ENCODE assay signal across 12 cellular contexts in genomic region chr10:79142522-79143309, GRCh38.
A peak's percentile ranks its signal among the peaks of the same experiment; 100 is the strongest.
DNase-seq lines count a peak whose midpoint lies in the region; ATAC-seq, FAIRE-seq and TF ChIP-seq lines count a peak whose summit lies in the region.
"Had no signal": no experiment of that assay in that cellular context is flagged by ENCODE, and none has a peak within 500 bp of the region (broad histone marks: within the 10 kb centered on the region; RNA-seq: fewer than 3 reads in every experiment).

No MANE protein-coding gene starts in this region.

- H3K9ac ChIP-seq in colonic mucosa (ENCODE audit: low read depth in 2 of 2, low read length in 2 of 2) = no peak overlapping the region

- peak overlapping the region in 2 of 4 donors; percentile 14 to 40 for H3K4me3 Mint-ChIP-seq in CD4-positive, CD25-positive, alpha-beta regulatory T cell
- H3K4me3 Mint-ChIP-seq in HFFc6 = no peak overlapping the region; the same call in 1 of the 2 replicates
- H3K4me3 Mint-ChIP-seq in activated CD4-positive, alpha-beta memory T cell treated with anti-CD3 and anti-CD28 coated beads, Interleukin-2, amount 10 ng/mL, durations not matched to agents 7 days and 5 days = no peak overlapping the region
- H3K4me3 Mint-ChIP-seq: activated T-helper 1 cell treated with anti-CD3 and anti-CD28 coated beads, Interleukin-12 subunit alpha, Interleukin-12 subunit beta, Interleukin-2, Interleukin-4 antibody, amounts not matched to agents 30 ng/mL and 10 ng/mL and 1 ng/mL, durations not matched to agents 14 hours and 24 hours and 36 hours; stimulated activated memory B cell treated with anti-CD40 and anti-IgM and Interleukin-4, amounts not matched to agents 10 μg/mL and 1 μg/mL and 100 μg/mL, for 72 hours had no signal

- CTCF ChIA-PET in activated CD4-positive, alpha-beta memory T cell treated with anti-CD3 and anti-CD28 coated beads, Interleukin-2, amount 10 ng/mL, durations not matched to agents 7 days and 5 days (lab: Charles Lee) = interaction anchor here (1.0 to 1.2 kb wide), 2 partner anchors 41 to 60 kb away, joined by 3 read pairs; no protein-coding TSS in a partner anchor

- peaks cover 11% of the 10 kb centered on the region for H4K20me1 ChIP-seq in osteoblast (ENCODE audit: insufficient read depth, low read length)

- H3K27me3 ChIP-seq in CD4-positive, CD25-positive, alpha-beta regulatory T cell (ENCODE audit: control insufficient read depth, insufficient read depth, low read length) = no peaks in the 10 kb centered on the region
- H3K27me3 ChIP-seq in colonic mucosa (no peaks in the 10 kb centered on the region), osteoblast (ENCODE audit: insufficient read depth, low read length) (no peaks in the 10 kb centered on the region), pancreas (no peaks in the 10 kb centered on the region)

- no peak overlapping the region for H3K4me3 ChIP-seq in CD4-positive, CD25-positive, alpha-beta regulatory T cell (ENCODE audit: low read depth, low read length)
- H3K4me3 ChIP-seq in colonic mucosa (no peak overlapping the region), osteoblast (ENCODE audit: insufficient read depth, low read length) (no peak overlapping the region), pancreas (no peak overlapping the region)

- TF ChIP-seq CTCF in HFFc6 (IDR thresholded peaks at IDR 0.05) (peak; percentile 40; the same call in 1 of the 2 replicates), colonic mucosa (IDR thresholded peaks at IDR 0.05) (no peak), osteoblast (IDR thresholded peaks at IDR 0.05; ENCODE audit: extremely low read depth, low read depth, low read length) (no peak), pancreas (IDR thresholded peaks at IDR 0.05) (no peak)

- peaks cover 26% of the 10 kb centered on the region for H3K36me3 Mint-ChIP-seq in CD4-positive, CD25-positive, alpha-beta regulatory T cell
- H3K36me3 Mint-ChIP-seq in HFFc6 (ENCODE audit: low read depth) = peaks cover 25% of the 10 kb centered on the region
- peaks cover 5% of the 10 kb centered on the region for H3K36me3 Mint-ChIP-seq in activated CD4-positive, alpha-beta memory T cell treated with anti-CD3 and anti-CD28 coated beads, Interleukin-2, amount 10 ng/mL, durations not matched to agents 7 days and 5 days (ENCODE audit: low read depth)

- no peaks in the 10 kb centered on the region for H3K9me3 ChIP-seq in CD4-positive, CD25-positive, alpha-beta regulatory T cell (ENCODE audit: control insufficient read depth in 2 of 2, low read length in 2 of 2)
- no peaks in the 10 kb centered on the region for H3K9me3 ChIP-seq in colonic mucosa
- no peaks in the 10 kb centered on the region for H3K9me3 ChIP-seq in osteoblast (ENCODE audit: low read depth, low read length)
- H3K9me3 ChIP-seq in pancreas = no peaks in the 10 kb centered on the region

- H2AFZ ChIP-seq in osteoblast (ENCODE audit: low read length) = no peak overlapping the region

- H3K4me1 ChIP-seq in CD4-positive, CD25-positive, alpha-beta regulatory T cell (ENCODE audit: control insufficient read depth, insufficient read depth, low read length, poor library complexity, severe bottlenecking) = peaks cover 46% of the 10 kb centered on the region
- H3K4me1 ChIP-seq in colonic mucosa (peaks cover 9% of the 10 kb centered on the region), osteoblast (ENCODE audit: insufficient read depth, low read length) (peaks cover 64% of the 10 kb centered on the region), pancreas (peaks cover 4 to 22% (median 13%) of the 10 kb centered on the region in 3 donors)

- H3K27ac Mint-ChIP-seq in CD4-positive, CD25-positive, alpha-beta regulatory T cell = peak overlapping the region; percentile 32 to 89 (median 71)
- H3K27ac Mint-ChIP-seq in HFFc6 = peak overlapping the region; percentile 99
- H3K27ac Mint-ChIP-seq in activated CD4-positive, alpha-beta memory T cell treated with anti-CD3 and anti-CD28 coated beads, Interleukin-2, amount 10 ng/mL, durations not matched to agents 7 days and 5 days = no peak overlapping the region
- H3K27ac Mint-ChIP-seq: activated T-helper 1 cell treated with anti-CD3 and anti-CD28 coated beads, Interleukin-12 subunit alpha, Interleukin-12 subunit beta, Interleukin-2, Interleukin-4 antibody, amounts not matched to agents 30 ng/mL and 10 ng/mL and 1 ng/mL, durations not matched to agents 14 hours and 24 hours and 36 hours; stimulated activated memory B cell treated with anti-CD40 and anti-IgM and Interleukin-4, amounts not matched to agents 10 μg/mL and 1 μg/mL and 100 μg/mL, for 72 hours had no signal

- no peak for DNase-seq in CD4-positive, CD25-positive, alpha-beta regulatory T cell
- DNase-seq in HFFc6 (no peak), colonic mucosa (no peak), osteoblast (ENCODE audit: insufficient read length, low spot score, missing footprints) (no peak), pancreas (no peak)
- DNase-seq in activated CD4-positive, alpha-beta memory T cell treated with anti-CD3 and anti-CD28 coated beads, Interleukin-2, amount 10 ng/mL, durations not matched to agents 7 days and 5 days = no peak
- DNase-seq: NCI-H1694, OCI-M1 had no signal

- H3K4me1 Mint-ChIP-seq in CD4-positive, CD25-positive, alpha-beta regulatory T cell = peaks cover 0 to 85% (median 37%) of the 10 kb centered on the region in 4 donors
- peaks cover 95% of the 10 kb centered on the region for H3K4me1 Mint-ChIP-seq in HFFc6 (ENCODE audit: low read depth)
- peaks cover 46% of the 10 kb centered on the region for H3K4me1 Mint-ChIP-seq in activated CD4-positive, alpha-beta memory T cell treated with anti-CD3 and anti-CD28 coated beads, Interleukin-2, amount 10 ng/mL, durations not matched to agents 7 days and 5 days

- peak overlapping the region; percentile 2 for H3K4me2 ChIP-seq in osteoblast (ENCODE audit: insufficient read depth, low read length)

- no peak overlapping the region for H3K27ac ChIP-seq in CD4-positive, CD25-positive, alpha-beta regulatory T cell (ENCODE audit: insufficient read depth, low read length, poor library complexity, severe bottlenecking)
- H3K27ac ChIP-seq in colonic mucosa (peak overlapping the region; percentile 12), osteoblast (ENCODE audit: low read depth, low read length) (peak overlapping the region; percentile 96), pancreas (no peak overlapping the region)

- POLR2A ChIA-PET in activated CD4-positive, alpha-beta memory T cell treated with anti-CD3 and anti-CD28 coated beads, Interleukin-2, amount 10 ng/mL, durations not matched to agents 7 days and 5 days (lab: Charles Lee) = no interaction called here

- no peak for FAIRE-seq in pancreas (lab: Jason Lieb, UNC)

- intact Hi-C loops in colonic mucosa (cut with DNase I) (no loop called here), pancreas (cut with DNase I) (no loop called here)

- no peak for ATAC-seq in CD4-positive, CD25-positive, alpha-beta regulatory T cell (ENCODE audit: low read depth in 2 of 2)
- ATAC-seq in GM18867 (IDR thresholded peaks at IDR 0.05; ENCODE audit: unreplicated experiment) = no peak
- no peak for ATAC-seq in GM18861 (IDR thresholded peaks at IDR 0.05; ENCODE audit: unreplicated experiment)
- ATAC-seq in pancreas = no peak
- ATAC-seq: stimulated activated memory B cell treated with anti-CD40 and anti-IgM and Interleukin-4, amounts not matched to agents 10 μg/mL and 1 μg/mL and 100 μg/mL, for 72 hours had no signal

- 80 to 83% methylated on average over 13 of the region's 13 CpGs for WGBS in pancreas, 2 donors

- H3K36me3 ChIP-seq in CD4-positive, CD25-positive, alpha-beta regulatory T cell (ENCODE audit: control insufficient read depth, insufficient read depth, low read length) = peaks cover 6% of the 10 kb centered on the region
- H3K36me3 ChIP-seq in colonic mucosa (no peaks in the 10 kb centered on the region), osteoblast (ENCODE audit: insufficient read depth, low read length) (peaks cover 27% of the 10 kb centered on the region), pancreas (peaks cover 0 to 23% (median 7%) of the 10 kb centered on the region in 3 donors)

- peaks cover 83% of the 10 kb centered on the region for H3K79me2 ChIP-seq in osteoblast (ENCODE audit: insufficient read depth, low read length)

- H3K9me3 Mint-ChIP-seq in CD4-positive, CD25-positive, alpha-beta regulatory T cell = peaks cover 0 to 2% (median 0%) of the 10 kb centered on the region in 7 donors
- no peaks in the 10 kb centered on the region for H3K9me3 Mint-ChIP-seq in HFFc6
- no peaks in the 10 kb centered on the region for H3K9me3 Mint-ChIP-seq in activated CD4-positive, alpha-beta memory T cell treated with anti-CD3 and anti-CD28 coated beads, Interleukin-2, amount 10 ng/mL, durations not matched to agents 7 days and 5 days
- H3K9me3 Mint-ChIP-seq: activated T-helper 1 cell treated with anti-CD3 and anti-CD28 coated beads, Interleukin-12 subunit alpha, Interleukin-12 subunit beta, Interleukin-2, Interleukin-4 antibody, amounts not matched to agents 30 ng/mL and 10 ng/mL and 1 ng/mL, durations not matched to agents 14 hours and 24 hours and 36 hours; stimulated activated memory B cell treated with anti-CD40 and anti-IgM and Interleukin-4, amounts not matched to agents 10 μg/mL and 1 μg/mL and 100 μg/mL, for 72 hours had no signal

- H3K27me3 Mint-ChIP-seq in CD4-positive, CD25-positive, alpha-beta regulatory T cell = no peaks in the 10 kb centered on the region
- peaks cover 12% of the 10 kb centered on the region; the same call in 1 of the 2 replicates for H3K27me3 Mint-ChIP-seq in HFFc6 (ENCODE audit: insufficient read depth)
- no peaks in the 10 kb centered on the region for H3K27me3 Mint-ChIP-seq in activated CD4-positive, alpha-beta memory T cell treated with anti-CD3 and anti-CD28 coated beads, Interleukin-2, amount 10 ng/mL, durations not matched to agents 7 days and 5 days

Comparison
In these comparisons a context has a peak if more than half of its experiments do, and no peak if none do; other contexts are left out.
1. H3K27ac ChIP-seq: peak in colonic mucosa (single experiment) and osteoblast (single experiment); none in CD4-positive, CD25-positive, alpha-beta regulatory T cell (single experiment) and pancreas (0 of 4).